Comparison of ENCODE assay signal across 8 cellular contexts in the genomic region with DNA sequence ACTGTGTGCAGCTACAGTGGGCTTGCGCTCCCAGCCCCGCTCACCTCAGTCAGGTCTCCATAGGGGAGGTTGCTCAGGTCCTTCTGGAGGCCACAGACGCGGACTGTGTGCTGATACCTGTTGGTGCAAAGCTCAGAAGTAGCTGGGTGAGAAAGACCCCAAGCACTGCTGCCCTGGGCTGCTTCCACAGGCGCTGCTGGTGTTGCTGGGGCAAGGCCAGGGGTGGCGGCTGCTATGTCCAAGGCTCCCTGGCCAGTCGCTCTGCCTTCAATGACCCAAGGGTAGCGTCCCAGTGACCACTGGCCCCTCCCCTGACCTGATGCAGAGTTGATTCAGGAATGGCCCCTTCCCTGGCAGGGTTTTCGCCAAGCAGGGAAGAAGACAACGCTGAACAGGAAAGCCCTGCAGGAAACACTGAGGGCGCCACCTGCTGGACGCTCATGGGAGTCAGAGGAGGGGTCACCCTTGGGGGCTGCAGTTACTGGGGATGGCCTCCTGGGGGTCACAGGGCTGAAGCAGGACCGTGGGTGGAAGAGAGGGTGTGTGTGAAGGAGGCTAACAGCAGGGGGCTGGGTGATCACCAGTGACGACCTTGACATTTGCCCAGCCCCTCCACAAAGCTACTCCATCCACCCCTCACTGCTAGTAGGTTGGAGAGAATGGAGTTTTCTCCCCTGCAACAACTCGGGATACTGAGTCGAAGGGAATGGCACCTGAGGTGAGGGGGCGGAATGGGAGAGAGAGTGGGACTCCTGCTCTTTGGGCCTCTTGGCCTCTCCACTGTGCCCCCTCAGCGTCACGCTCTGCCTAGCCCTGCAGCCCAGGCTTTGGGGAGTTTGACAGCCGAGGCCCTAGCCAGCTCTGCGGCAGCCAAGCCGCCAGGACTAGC. TPM values are rescaled to one million over a fixed set of nuclear protein-coding genes. Genes with fewer than 3 reads are reported as not detected.
A peak's percentile ranks its signal among the peaks of the same experiment; 100 is the strongest.
DNase-seq lines count a peak whose midpoint lies in the region; ATAC-seq and TF ChIP-seq lines count a peak whose summit lies in the region.

No MANE protein-coding gene starts in this region.

- H3K9me2 ChIP-seq in DOHH2 (replicated peaks; ENCODE audit: control insufficient read depth, low read length) (no peaks in the 10 kb centered on the region), MM.1S (replicated peaks; ENCODE audit: insufficient read depth, low read length) (no peaks in the 10 kb centered on the region)

- CTCF ChIA-PET in activated B cell treated with CpG ODN at 0.5 μM for 24 hours (lab: Charles Lee), result interaction anchor here (1.6 to 2.0 kb wide), 2 partner anchors 9 to 976 kb away, joined by 4 to 15 read pairs; no protein-coding TSS in a partner anchor

- TF ChIP-seq POLR2A in testis (IDR thresholded peaks at IDR 0.05), result no peak

- H3K4me3 Mint-ChIP-seq in activated B cell treated with CpG ODN at 0.5 μM for 24 hours, result no peak overlapping the region
- no peak overlapping the region for H3K4me3 Mint-ChIP-seq in chondrocyte (ENCODE audit: unreplicated experiment)

- H3K4me1 ChIP-seq in DOHH2 (ENCODE audit: control insufficient read depth, low read length) (no peaks in the 10 kb centered on the region), MM.1S (ENCODE audit: low read length) (no peaks in the 10 kb centered on the region), mucosa of descending colon (ENCODE audit: low read depth) (no peaks in the 10 kb centered on the region), testis (peaks cover 3% of the 10 kb centered on the region)

- H3K4me1 Mint-ChIP-seq in activated B cell treated with CpG ODN at 0.5 μM for 24 hours (no peaks in the 10 kb centered on the region), chondrocyte (ENCODE audit: low read depth) (peaks cover 6% of the 10 kb centered on the region)

- WGBS in testis, 2 donors, result 28 to 65% methylated on average over 6 to 22 of the region's 22 CpGs

- POLR2A ChIA-PET in activated B cell treated with CpG ODN at 0.5 μM for 24 hours (lab: Charles Lee), result no interaction called here

- no peaks in the 10 kb centered on the region for H3F3A ChIP-seq in DOHH2 (ENCODE audit: control insufficient read depth, insufficient read depth)
- H3F3A ChIP-seq in MM.1S (ENCODE audit: insufficient read depth, low read length), result no peaks in the 10 kb centered on the region

- H3K36me3 Mint-ChIP-seq in activated B cell treated with CpG ODN at 0.5 μM for 24 hours (ENCODE audit: low read depth) (no peaks in the 10 kb centered on the region), chondrocyte (ENCODE audit: low read depth) (no peaks in the 10 kb centered on the region)

- intact Hi-C loops in activated B cell treated with CpG ODN at 0.5 μM for 24 hours (cut with micrococcal nuclease) (loop anchor here (1.0 kb wide), 1 partner anchor 976 kb away; no protein-coding TSS in a partner anchor), mucosa of descending colon (cut with DNase I, micrococcal nuclease) (no loop called here), testis (cut with DNase I; ENCODE audit: low total_unique reads) (no loop called here)

- no peaks in the 10 kb centered on the region for H3K9me3 ChIP-seq in DOHH2 (ENCODE audit: control insufficient read depth, insufficient read depth, low read length)
- H3K9me3 ChIP-seq in MM.1S (replicated peaks; ENCODE audit: insufficient read depth, low read length), result no peaks in the 10 kb centered on the region
- H3K9me3 ChIP-seq in mucosa of descending colon, result no peaks in the 10 kb centered on the region
- H3K9me3 ChIP-seq in testis, result no peaks in the 10 kb centered on the region

- H3K27ac ChIP-seq in DOHH2 (ENCODE audit: low read depth, low read length), result no peak overlapping the region
- no peak overlapping the region for H3K27ac ChIP-seq in MM.1S (ENCODE audit: low read length)
- H3K27ac ChIP-seq in testis, result no peak overlapping the region

- H3K9ac ChIP-seq in MM.1S (ENCODE audit: low read length), result no peak overlapping the region

- DNase-seq in MM.1S (no peak), activated B cell treated with CpG ODN at 0.5 μM for 24 hours (peak; percentile 36), chondrocyte (ENCODE audit: low spot score) (no peak), mucosa of descending colon (peak in 2 of 3 donors; percentile 37 to 47), testis (peak; percentile 61)

- H3K27me3 ChIP-seq in DOHH2 (ENCODE audit: control insufficient read depth, low read length) (no peaks in the 10 kb centered on the region), MM.1S (replicated peaks; ENCODE audit: insufficient read depth, low read length) (no peaks in the 10 kb centered on the region), testis (no peaks in the 10 kb centered on the region)

- H3K36me3 ChIP-seq in DOHH2 (ENCODE audit: control insufficient read depth, low read length), result no peaks in the 10 kb centered on the region
- H3K36me3 ChIP-seq in MM.1S (replicated peaks; ENCODE audit: insufficient read depth, low read length), result no peaks in the 10 kb centered on the region
- H3K36me3 ChIP-seq in mucosa of descending colon (ENCODE audit: low read depth), result no peaks in the 10 kb centered on the region
- H3K36me3 ChIP-seq in testis (ENCODE audit: low read depth, missing control alignments), result no peaks in the 10 kb centered on the region

- no peak overlapping the region for H3K4me2 ChIP-seq in DOHH2 (ENCODE audit: low read length)
- H3K4me2 ChIP-seq in MM.1S (ENCODE audit: low read depth, low read length), result no peak overlapping the region

- no peaks in the 10 kb centered on the region for H4K20me1 ChIP-seq in DOHH2 (ENCODE audit: control insufficient read depth, insufficient read depth, low read depth, low read length)
- no peaks in the 10 kb centered on the region for H4K20me1 ChIP-seq in MM.1S (ENCODE audit: insufficient read depth, low read length)

- H3K4me3 ChIP-seq in DOHH2 (ENCODE audit: low read length) (no peak overlapping the region), MM.1S (ENCODE audit: low read length) (no peak overlapping the region), mucosa of descending colon (no peak overlapping the region), testis (no peak overlapping the region)

- H3K27ac Mint-ChIP-seq in activated B cell treated with CpG ODN at 0.5 μM for 24 hours (no peak overlapping the region), chondrocyte (ENCODE audit: unreplicated experiment) (no peak overlapping the region)

- H3K79me2 ChIP-seq in DOHH2 (ENCODE audit: control insufficient read depth, low read length), result no peaks in the 10 kb centered on the region
- no peaks in the 10 kb centered on the region for H3K79me2 ChIP-seq in MM.1S (ENCODE audit: low read length)

- H3K9me3 Mint-ChIP-seq in activated B cell treated with CpG ODN at 0.5 μM for 24 hours (no peaks in the 10 kb centered on the region), chondrocyte (ENCODE audit: low read depth) (no peaks in the 10 kb centered on the region)

- H3K27me3 Mint-ChIP-seq in activated B cell treated with CpG ODN at 0.5 μM for 24 hours, result peaks cover 1% of the 10 kb centered on the region
- no peaks in the 10 kb centered on the region for H3K27me3 Mint-ChIP-seq in chondrocyte (ENCODE audit: low read depth)

- H2AFZ ChIP-seq in MM.1S (ENCODE audit: low read length), result no peak overlapping the region

- TF ChIP-seq CTCF in DOHH2 (IDR thresholded peaks at IDR 0.05; ENCODE audit: low read depth, low read length, poor library complexity, severe bottlenecking) (peak; percentile 99), MM.1S (IDR thresholded peaks at IDR 0.05; ENCODE audit: low read length) (peak; percentile 66), activated B cell treated with CpG ODN at 0.5 μM for 24 hours (IDR thresholded peaks at IDR 0.05) (no peak), chondrocyte (IDR thresholded peaks at IDR 0.05) (peak; percentile 83), mucosa of descending colon (IDR thresholded peaks at IDR 0.05) (no peak), testis (IDR thresholded peaks at IDR 0.05) (peak; percentile 61 to 79 (median 63))

- ATAC-seq in GM21381 (IDR thresholded peaks at IDR 0.05; ENCODE audit: unreplicated experiment) (peak; percentile 67), activated B cell treated with CpG ODN at 0.5 μM for 24 hours (ENCODE audit: low read depth) (peak; percentile 75), mucosa of descending colon (peak; percentile 52), GM21825 (IDR thresholded peaks at IDR 0.05; ENCODE audit: unreplicated experiment) (no peak)

RNA-seq across cellular contexts. Expression of gene ABCC12, which starts 38.3 kb away (rescaled TPM):
- total RNA-seq in activated B cell treated with CpG ODN at 0.5 μM for 24 hours, result not detected in 2 replicates
- not detected in 3 replicates for total RNA-seq in chondrocyte
- not detected for total RNA-seq in mucosa of descending colon
- 10 to 100 TPM; 14.2 to 18.3 TPM for total RNA-seq in testis
- 24.6 TPM for polyA plus RNA-seq in testis (ENCODE audit: insufficient read depth, low read depth, low replicate concordance)

Comparison
In these comparisons a context has a peak if more than half of its experiments do, and no peak if none do; other contexts are left out.
1. CTCF ChIP-seq: peak in DOHH2 (single experiment), MM.1S (single experiment), chondrocyte (single experiment) and testis (3 of 3); none in activated B cell treated with CpG ODN at 0.5 μM for 24 hours (single experiment) and mucosa of descending colon (single experiment).
2. DNase-seq: peak in activated B cell treated with CpG ODN at 0.5 μM for 24 hours (single experiment), mucosa of descending colon (2 of 3) and testis (single experiment); none in MM.1S (single experiment) and chondrocyte (single experiment).
3. RNA of gene ABCC12, which starts 38.3 kb away (total RNA-seq): 14.2 to 18.3 TPM in testis; not detected in activated B cell treated with CpG ODN at 0.5 μM for 24 hours, not detected in chondrocyte and not detected in mucosa of descending colon; every median in the first group is over 10 times any median in the second.